ENCODE assay signal across 23 cellular contexts in genomic region chr3:124817079-124817478, GRCh38.
DNase-seq lines count a peak whose midpoint lies in the region; ATAC-seq and TF ChIP-seq lines count a peak whose summit lies in the region.
"Had no signal": no experiment of that assay in that cellular context is flagged by ENCODE, and none has a peak within 500 bp of the region (broad histone marks: within the 10 kb centered on the region; RNA-seq: fewer than 3 reads in every experiment).

No MANE protein-coding gene starts in this region.

- H3K36me3 ChIP-seq in esophagus squamous epithelium, result peaks cover 0 to 55% (median 3%) of the 10 kb centered on the region in 3 donors
- peaks cover 36 to 66% of the 10 kb centered on the region in 2 experiments for H3K36me3 ChIP-seq in trophoblast cell (ENCODE audit: control insufficient read depth in 1 of 2, insufficient read depth in 2 of 2, low read length in 2 of 2)
- H3K36me3 ChIP-seq: BLaER1 had no signal

- H3K56ac ChIP-seq in H9 (ENCODE audit: insufficient read length, low read depth, low read length), result no peak overlapping the region

- H3K23me2 ChIP-seq in H9 (ENCODE audit: insufficient read length, low read depth, low read length, poor library complexity, severe bottlenecking), result no peaks in the 10 kb centered on the region

- no peaks in the 10 kb centered on the region for H4K20me1 ChIP-seq in H9 (ENCODE audit: control insufficient read depth, insufficient read depth, insufficient read length)
- H4K20me1 ChIP-seq: BLaER1 had no signal

- peak overlapping the region in 2 of 3 experiments; percentile 52 to 54; a peak in 2 of 7 replicates for H3K27ac Mint-ChIP-seq in H9
- H3K27ac Mint-ChIP-seq: B cell; CD4-positive, CD25-positive, alpha-beta regulatory T cell; CD8-positive, alpha-beta T cell; HFFc6 had no signal

- no peak overlapping the region for H2BK15ac ChIP-seq in H9 (ENCODE audit: low read depth, low read length)

- H3K18ac ChIP-seq in H9 (ENCODE audit: insufficient read length, low read depth, low read length) (no peak overlapping the region), trophoblast cell (ENCODE audit: low read length) (no peak overlapping the region)

- TF ChIP-seq CTCF in H9 (conservative IDR thresholded peaks at IDR 0.05) (no peak), RWPE1 (conservative IDR thresholded peaks at IDR 0.05; ENCODE audit: low read depth) (no peak), esophagus squamous epithelium (IDR thresholded peaks at IDR 0.05) (no peak)

- no peaks in the 10 kb centered on the region for H3K9me3 Mint-ChIP-seq in H9
- H3K9me3 Mint-ChIP-seq: CD4-positive, CD25-positive, alpha-beta regulatory T cell; CD8-positive, alpha-beta T cell; HFFc6 had no signal

- H3K9ac ChIP-seq in H9 (ENCODE audit: extremely low read depth, insufficient read length, low read length) (no peak overlapping the region), trophoblast cell (ENCODE audit: low read length) (no peak overlapping the region)
- H3K9ac ChIP-seq: BLaER1 had no signal

- H3K9me3 ChIP-seq in H9 (ENCODE audit: control insufficient read depth, low read depth, low read length) (no peaks in the 10 kb centered on the region), esophagus squamous epithelium (no peaks in the 10 kb centered on the region), trophoblast cell (ENCODE audit: insufficient read depth, low read depth, low read length) (peaks cover 2% of the 10 kb centered on the region)
- H3K9me3 ChIP-seq: BLaER1, Caco-2 had no signal

- TF ChIP-seq POLR2A in esophagus squamous epithelium (IDR thresholded peaks at IDR 0.05), result no peak

- H3K4me1 Mint-ChIP-seq in H9, result peaks cover 0 to 4% of the 10 kb centered on the region in 2 experiments; a peak in 1 of 4 replicates
- H3K4me1 Mint-ChIP-seq: B cell; CD4-positive, CD25-positive, alpha-beta regulatory T cell had no signal

- H3T11ph ChIP-seq in H9 (ENCODE audit: low read length), result no peak overlapping the region

- H3K4me1 ChIP-seq in H9 (ENCODE audit: insufficient read depth, low read length) (no peaks in the 10 kb centered on the region), esophagus squamous epithelium (peaks cover 18 to 64% (median 33%) of the 10 kb centered on the region in 3 donors), trophoblast cell (ENCODE audit: control insufficient read depth in 1 of 2, insufficient read depth in 2 of 2, low read length in 2 of 2) (peaks cover 12 to 15% of the 10 kb centered on the region in 2 experiments)

- intact Hi-C loops in esophagus squamous epithelium (cut with DNase I), result no loop called here

- H4K12ac ChIP-seq in trophoblast cell (ENCODE audit: low read depth, low read length), result no peak overlapping the region

- H3K4me3 ChIP-seq in esophagus squamous epithelium (no peak overlapping the region), trophoblast cell (ENCODE audit: low read depth, low read length) (peak overlapping the region; percentile 6)
- H3K4me3 ChIP-seq: BLaER1, GM12878 had no signal

- H3K14ac ChIP-seq in H9 (ENCODE audit: insufficient read depth, low read length), result no peak overlapping the region
- H3K14ac ChIP-seq in trophoblast cell (ENCODE audit: low read length), result no peak overlapping the region

- DNase-seq in H9, result no peak
- DNase-seq in RWPE1 (ENCODE audit: low spot score), result no peak
- DNase-seq in esophagus squamous epithelium (lab: John Stamatoyannopoulos, UW), result no peak
- DNase-seq in trophoblast cell, result no peak
- no peak for DNase-seq in NCI-H1092 treated with DMSO at 0.1 percent for 48 hours (lab: John Stamatoyannopoulos, UW)
- DNase-seq in caudate nucleus (lab: John Stamatoyannopoulos, UW), result no peak
- no peak for DNase-seq in activated CD4-positive, alpha-beta T cell treated with anti-CD3 and anti-CD28 coated beads, Interleukin-2, amount 50 U/mL, for 1 hour
- DNase-seq: Caco-2; CD4-positive, CD25-positive, alpha-beta regulatory T cell; CD8-positive, alpha-beta T cell; DMS153; EL; GDM1; GOT3; H7; HFFc6 had no signal

- H2BK120ac ChIP-seq in H9 (ENCODE audit: low read depth, low read length, poor library complexity, severe bottlenecking) (no peak overlapping the region), trophoblast cell (ENCODE audit: insufficient read depth, low read length, poor library complexity) (no peak overlapping the region)

- no peak for ATAC-seq in GM18517 (IDR thresholded peaks at IDR 0.05; ENCODE audit: unreplicated experiment)
- ATAC-seq: CD8-positive, alpha-beta T cell; GM12878; HCT116 had no signal

- no peak overlapping the region for H4K5ac ChIP-seq in H9 (ENCODE audit: insufficient read length, low read depth, low read length)

- H3K4me3 Mint-ChIP-seq in H9, result no peak overlapping the region
- H3K4me3 Mint-ChIP-seq: B cell; CD4-positive, CD25-positive, alpha-beta regulatory T cell; CD8-positive, alpha-beta T cell; HFFc6 had no signal

- H3K79me2 ChIP-seq in H9 (ENCODE audit: insufficient read depth, low read length) (no peaks in the 10 kb centered on the region), trophoblast cell (ENCODE audit: control insufficient read depth, insufficient read depth, low read length, poor library complexity) (no peaks in the 10 kb centered on the region)

- WGBS in H9 (ENCODE audit: extremely low coverage, insufficient read length, low lambda C conversion rate), result no CpG with 5 or more reads among the region's 6 CpGs
- 96 to 97% methylated on average over 5 to 6 of the region's 6 CpGs for WGBS in esophagus squamous epithelium, 2 donors
- no CpG with 5 or more reads among the region's 6 CpGs for WGBS in trophoblast cell (ENCODE audit: extremely low coverage, insufficient coverage, insufficient read length)

- H3K4ac ChIP-seq in H9 (ENCODE audit: low read depth, low read length), result no peak overlapping the region
- no peak overlapping the region for H3K4ac ChIP-seq in trophoblast cell (ENCODE audit: low read depth, low read length)

- H3K4me2 ChIP-seq in H9 (ENCODE audit: insufficient read depth, insufficient read length, low read length) (no peak overlapping the region), trophoblast cell (ENCODE audit: low read length) (no peak overlapping the region)
- H3K4me2 ChIP-seq: BLaER1 had no signal

- H3K23ac ChIP-seq in H9 (ENCODE audit: insufficient read length, low read depth, low read length), result no peak overlapping the region
- H3K23ac ChIP-seq in trophoblast cell (ENCODE audit: low read length), result no peak overlapping the region

- H4K8ac ChIP-seq in H9 (replicated peaks; ENCODE audit: insufficient read length, low read depth, low read length) (no peak overlapping the region), trophoblast cell (ENCODE audit: low read depth, low read length) (no peak overlapping the region)

- POLR2A ChIA-PET in RWPE1 (lab: Yijun Ruan, JAX; ENCODE audit: low non-redundant PET), result no interaction called here

- H2BK5ac ChIP-seq in H9 (ENCODE audit: insufficient read length, low read length), result peak overlapping the region; percentile 0
- no peak overlapping the region for H2BK5ac ChIP-seq in trophoblast cell (ENCODE audit: low read depth, low read length, poor library complexity)

- peaks cover 34 to 85% (median 49%) of the 10 kb centered on the region in 3 experiments for H3K36me3 Mint-ChIP-seq in H9 (ENCODE audit: insufficient read depth in 1 of 3, low read depth in 3 of 3)
- H3K36me3 Mint-ChIP-seq: CD4-positive, CD25-positive, alpha-beta regulatory T cell; CD8-positive, alpha-beta T cell had no signal

- H3K79me1 ChIP-seq in H9 (ENCODE audit: insufficient read depth, low read depth, low read length, poor library complexity, severe bottlenecking) (no peaks in the 10 kb centered on the region), trophoblast cell (ENCODE audit: low read length) (peaks cover 2% of the 10 kb centered on the region)

- H3K27me3 ChIP-seq in H9 (ENCODE audit: insufficient read depth, low read length), result no peaks in the 10 kb centered on the region
- no peaks in the 10 kb centered on the region for H3K27me3 ChIP-seq in esophagus squamous epithelium
- no peaks in the 10 kb centered on the region for H3K27me3 ChIP-seq in trophoblast cell (ENCODE audit: insufficient read depth, low read length)
- H3K27me3 ChIP-seq: BLaER1 had no signal

- no peak overlapping the region for H2BK20ac ChIP-seq in H9 (ENCODE audit: low read depth, low read length, poor library complexity, severe bottlenecking)

- no peaks in the 10 kb centered on the region for H3K27me3 Mint-ChIP-seq in H9 (ENCODE audit: low read depth)

- H2AK5ac ChIP-seq in H9 (ENCODE audit: insufficient read length, low read length), result no peak overlapping the region
- H2AK5ac ChIP-seq in trophoblast cell (ENCODE audit: low read length), result no peak overlapping the region

- CTCF ChIA-PET in RWPE1 (lab: Yijun Ruan, JAX), result interaction anchor here (1.1 kb wide), 1 partner anchor 10 kb away, joined by 3 read pairs; no protein-coding TSS in a partner anchor

- H3K27ac ChIP-seq in H9 (ENCODE audit: insufficient read length, low read depth, low read length) (no peak overlapping the region), RWPE1 (peak overlapping the region; percentile 10; the same call in 1 of the 2 replicates), esophagus squamous epithelium (peak overlapping the region in 3 of 4 donors; percentile 77 to 86 (median 81)), trophoblast cell (ENCODE audit: low read depth, low read length) (no peak overlapping the region), caudate nucleus (ENCODE audit: low read depth, low read length) (no peak overlapping the region)
- H3K27ac ChIP-seq: 22Rv1, BLaER1, C4-2B had no signal

- H4K91ac ChIP-seq in H9 (ENCODE audit: insufficient read length, low read depth, low read length), result no peak overlapping the region
- no peak overlapping the region for H4K91ac ChIP-seq in trophoblast cell (ENCODE audit: low read depth, low read length)

- no peak overlapping the region for H2AFZ ChIP-seq in H9 (ENCODE audit: low read length)
- no peak overlapping the region for H2AFZ ChIP-seq in trophoblast cell (ENCODE audit: insufficient read depth, low read length, poor library complexity)

- H2BK12ac ChIP-seq in H9 (ENCODE audit: insufficient read length, low read depth, low read length) (no peak overlapping the region), trophoblast cell (ENCODE audit: low read length) (no peak overlapping the region)

Comparison
In these comparisons a context has a peak if more than half of its experiments do, and no peak if none do; other contexts are left out.
1. H3K27ac ChIP-seq: peak in RWPE1 (single experiment) and esophagus squamous epithelium (3 of 4); none in H9 (single experiment), trophoblast cell (single experiment) and caudate nucleus (single experiment).